Comparison of ENCODE assay signal across 5 cellular contexts in genomic region chr14:65627315-65627714, GRCh38.
"Had no signal": no experiment of that assay in that cellular context is flagged by ENCODE, and none has a peak within 500 bp of the region (broad histone marks: within the 10 kb centered on the region; RNA-seq: fewer than 3 reads in every experiment).

No MANE protein-coding gene starts in this region.

- DNase-seq: IMR-90, KBM-7 had no signal

- FAIRE-seq: HepG2, K562 had no signal

- H3K27ac ChIP-seq: HL-60 had no signal

- ATAC-seq: HepG2, K562 had no signal

- H3K4me3 ChIP-seq: K562 had no signal
